In the genomic region with DNA sequence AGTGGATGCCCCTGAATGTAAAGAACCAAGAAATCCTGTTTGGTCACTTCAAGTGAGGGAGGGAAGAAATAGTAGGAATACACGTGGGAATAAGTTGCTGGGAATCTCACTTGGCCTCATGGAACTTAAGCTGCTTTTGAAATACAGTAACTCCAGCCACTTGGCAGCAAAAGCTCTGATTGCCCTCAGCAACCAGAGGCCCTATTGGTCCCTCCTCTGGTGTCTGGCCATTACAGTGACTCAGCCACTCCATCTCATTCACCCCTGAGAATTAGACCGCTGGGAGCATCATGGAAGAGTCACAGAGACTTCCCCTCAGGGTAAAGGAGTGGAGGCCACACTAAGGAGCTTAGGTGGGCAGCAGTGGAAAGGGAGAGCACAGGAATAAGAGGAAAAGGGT, we compare ENCODE assay signal across 19 cellular contexts.
"Had no signal": no experiment of that assay in that cellular context is flagged by ENCODE, and none has a peak within 500 bp of the region (broad histone marks: within the 10 kb centered on the region; RNA-seq: fewer than 3 reads in every experiment).

No MANE protein-coding gene starts in this region.

- H3K4me1 ChIP-seq: lower lobe of right lung, neural progenitor cell, spleen, testis, uterus had no signal

- H3K27ac Mint-ChIP-seq: activated CD4-positive, alpha-beta memory T cell treated with anti-CD3 and anti-CD28 coated beads for 36 hours; activated naive CD4-positive, alpha-beta T cell treated with anti-CD3 and anti-CD28 coated beads, Interleukin-2, amount 10 ng/mL, durations not matched to agents 7 days and 5 days; activated T-cell treated with anti-CD3 and anti-CD28 coated beads, Interleukin-2, amount 50 U/mL, for 72 hours; naive thymus-derived CD4-positive, alpha-beta T cell; neural progenitor cell had no signal

- DNase-seq: activated CD4-positive, alpha-beta memory T cell treated with anti-CD3 and anti-CD28 coated beads for 36 hours; activated CD4-positive, alpha-beta T cell treated with anti-CD3 and anti-CD28 coated beads for 4 hours; activated CD4-positive, CD25-positive, alpha-beta regulatory T cell; activated effector memory CD4-positive, alpha-beta T cell treated with Interleukin-2 at 50 U/mL for 16 hours; activated naive CD4-positive, alpha-beta T cell treated with anti-CD3 and anti-CD28 coated beads, Interleukin-2, amount 10 ng/mL, durations not matched to agents 7 days and 5 days; activated T-cell treated with anti-CD3 and anti-CD28 coated beads, Interleukin-2, amount 50 U/mL, for 72 hours; amygdala; foreskin melanocyte; kidney; lower lobe of right lung; naive thymus-derived CD4-positive, alpha-beta T cell; spleen; stimulated activated CD4-positive, alpha-beta T cell treated with anti-CD3 and anti-CD28 coated beads, Interleukin-4, amount 100 ng/mL, for 1 hour; stimulated activated naive CD4-positive, alpha-beta T cell; testis; trophoblast cell; uterus had no signal

- H3K36me3 Mint-ChIP-seq: activated CD4-positive, alpha-beta memory T cell treated with anti-CD3 and anti-CD28 coated beads for 36 hours; activated naive CD4-positive, alpha-beta T cell treated with anti-CD3 and anti-CD28 coated beads, Interleukin-2, amount 10 ng/mL, durations not matched to agents 7 days and 5 days; naive thymus-derived CD4-positive, alpha-beta T cell; neural progenitor cell had no signal

- H3K27me3 Mint-ChIP-seq: activated naive CD4-positive, alpha-beta T cell treated with anti-CD3 and anti-CD28 coated beads, Interleukin-2, amount 10 ng/mL, durations not matched to agents 7 days and 5 days had no signal

- H3K27ac ChIP-seq: lower lobe of right lung, neural progenitor cell, spleen, testis, uterus had no signal

- ATAC-seq: activated T-cell treated with anti-CD3 and anti-CD28 coated beads, Interleukin-2, amount 50 U/mL, for 72 hours; left lobe of liver; lower lobe of right lung; naive thymus-derived CD4-positive, alpha-beta T cell had no signal

- H3K4me3 ChIP-seq: lower lobe of right lung, neural progenitor cell, spleen, testis, uterus had no signal

- H3K9ac ChIP-seq: neural progenitor cell had no signal

- H3K36me3 ChIP-seq: lower lobe of right lung, neural progenitor cell, spleen, uterus had no signal

- H3K9me3 Mint-ChIP-seq: activated CD4-positive, alpha-beta memory T cell treated with anti-CD3 and anti-CD28 coated beads for 36 hours; activated naive CD4-positive, alpha-beta T cell treated with anti-CD3 and anti-CD28 coated beads, Interleukin-2, amount 10 ng/mL, durations not matched to agents 7 days and 5 days; activated T-cell treated with anti-CD3 and anti-CD28 coated beads, Interleukin-2, amount 50 U/mL, for 72 hours; neural progenitor cell had no signal

- H3K4me1 Mint-ChIP-seq: activated naive CD4-positive, alpha-beta T cell treated with anti-CD3 and anti-CD28 coated beads, Interleukin-2, amount 10 ng/mL, durations not matched to agents 7 days and 5 days; naive thymus-derived CD4-positive, alpha-beta T cell; neural progenitor cell had no signal

- H3K27me3 ChIP-seq: neural progenitor cell, testis, uterus had no signal

- H3K4me2 ChIP-seq: neural progenitor cell had no signal

- H3K9me3 ChIP-seq: lower lobe of right lung, spleen, testis, uterus had no signal

- H2AFZ ChIP-seq: neural progenitor cell had no signal

- H3K4me3 Mint-ChIP-seq: activated CD4-positive, alpha-beta memory T cell treated with anti-CD3 and anti-CD28 coated beads for 36 hours; activated naive CD4-positive, alpha-beta T cell treated with anti-CD3 and anti-CD28 coated beads, Interleukin-2, amount 10 ng/mL, durations not matched to agents 7 days and 5 days; activated T-cell treated with anti-CD3 and anti-CD28 coated beads, Interleukin-2, amount 50 U/mL, for 72 hours; naive thymus-derived CD4-positive, alpha-beta T cell; neural progenitor cell had no signal
